Comparison of ENCODE assay signal across 1 cellular context in the genomic region with DNA sequence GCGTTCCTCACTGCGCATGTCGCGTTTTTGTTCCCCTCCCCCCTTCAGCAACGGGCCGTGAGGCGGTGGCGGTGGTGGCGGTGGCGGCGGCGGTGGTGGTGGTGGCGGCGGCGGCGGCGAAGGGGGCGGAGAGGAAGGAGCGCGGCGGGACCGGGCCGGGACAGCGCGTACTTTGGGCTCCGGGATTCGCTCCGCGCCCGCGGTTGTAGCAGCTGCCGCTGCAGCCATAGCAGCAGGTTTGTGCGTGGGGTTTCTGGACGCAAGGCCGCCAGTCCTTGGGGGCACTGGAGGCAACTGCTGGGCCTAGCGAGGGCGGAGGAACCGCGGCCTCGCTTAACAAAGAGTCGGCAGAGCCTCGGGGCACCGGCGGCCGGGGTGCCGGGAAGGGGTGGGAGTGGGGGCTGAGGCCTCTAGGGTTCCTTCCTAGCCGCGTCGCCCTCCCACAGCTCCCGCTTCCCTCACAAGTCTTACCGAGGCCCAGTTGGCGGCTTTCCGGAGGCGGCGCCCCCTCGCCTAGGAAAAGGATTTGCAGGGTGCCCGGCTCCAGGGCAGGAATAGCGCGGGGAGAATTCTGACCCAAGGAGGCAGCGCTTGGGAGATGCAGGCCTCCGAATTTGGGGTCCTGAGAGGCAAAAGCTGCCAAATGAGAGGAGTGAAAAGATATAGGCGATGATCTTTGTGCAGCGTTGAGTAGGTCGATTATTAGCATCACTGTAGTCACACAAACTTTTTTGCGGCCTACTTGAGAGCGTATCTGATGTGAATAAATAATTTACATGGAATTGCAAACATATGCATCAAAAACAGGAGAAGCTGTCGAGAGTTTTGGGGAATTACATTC.
TF ChIP-seq lines count a peak whose summit lies in the region.

DDX42 (plus strand) TSS at position 30 of the 841 bp plus-strand sequence. CDS start 12,880 bp downstream, outside the sequence.

TF ChIP-seq in K562, 482 proteins besides CTCF, POLR2A, EP300 and RAD21 (continued from another document):
- TF ChIP-seq PREB (CRISPR knock-in tag; IDR thresholded peaks at IDR 0.05), result 0 out of 2 replicates have a peak, but pooled peaks have one; percentile 27
